In the genomic region with DNA sequence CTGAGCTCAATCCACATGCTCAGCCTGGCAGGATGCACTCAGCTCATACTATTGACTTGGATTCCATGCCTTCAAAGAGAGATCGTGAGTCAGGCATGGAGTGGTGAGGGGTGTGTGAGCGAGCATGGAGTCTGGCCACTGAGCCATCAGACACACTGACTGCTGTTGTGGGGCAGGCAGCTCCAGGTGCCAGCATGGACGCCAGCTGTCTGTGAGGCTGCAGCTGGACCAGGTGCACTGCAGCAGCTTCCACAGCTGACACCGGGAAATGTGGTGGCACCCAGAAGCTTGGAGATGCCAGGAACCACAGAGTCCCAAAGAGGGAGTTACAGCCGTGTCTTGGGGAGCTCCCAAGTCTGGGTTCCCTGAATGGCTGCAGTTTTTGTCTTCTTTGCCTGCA, we compare ENCODE assay signal across 6 cellular contexts.
"Had no signal": no experiment of that assay in that cellular context is flagged by ENCODE, and none has a peak within 500 bp of the region (broad histone marks: within the 10 kb centered on the region; RNA-seq: fewer than 3 reads in every experiment).

No MANE protein-coding gene starts in this region.

- H3K36me3 Mint-ChIP-seq: IgD-negative memory B cell had no signal

- H3K9me3 Mint-ChIP-seq: GM23338, H9 had no signal

- H3K4me3 Mint-ChIP-seq: GM23338, H9, IgD-negative memory B cell had no signal

- ATAC-seq: GM23338, HepG2 had no signal

- DNase-seq: H9, HCEC 1CT, KBM-7 had no signal

- H3K4me2 ChIP-seq: GM23338 had no signal

- H3K27ac Mint-ChIP-seq: GM23338, H9, IgD-negative memory B cell had no signal

- H3K27me3 Mint-ChIP-seq: IgD-negative memory B cell had no signal

- H2AFZ ChIP-seq: GM23338 had no signal

- H3K4me1 Mint-ChIP-seq: GM23338, H9, IgD-negative memory B cell had no signal

- H3K4me3 ChIP-seq: GM23338 had no signal
